ENCODE assay signal across 10 cellular contexts in the genomic region with DNA sequence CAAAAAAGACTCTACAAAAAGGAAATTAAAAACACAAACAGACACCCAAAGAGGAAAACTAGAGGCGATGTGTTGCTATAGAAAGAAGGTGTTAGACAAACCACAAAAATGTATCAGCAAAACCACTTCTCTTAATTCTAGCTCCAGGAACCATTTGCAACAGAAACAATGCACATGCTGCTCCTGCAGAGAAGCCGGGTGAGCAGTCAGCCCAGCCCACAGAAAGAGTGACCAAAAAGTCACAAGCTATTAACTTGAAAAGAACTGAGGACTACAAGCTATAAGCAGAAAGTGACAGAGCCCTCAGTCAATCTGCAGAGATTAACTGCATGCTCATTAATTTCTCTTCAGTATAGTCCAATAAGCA.
DNase-seq lines count a peak whose midpoint lies in the region; ATAC-seq lines count a peak whose summit lies in the region.
"Had no signal": no experiment of that assay in that cellular context is flagged by ENCODE, and none has a peak within 500 bp of the region (broad histone marks: within the 10 kb centered on the region; RNA-seq: fewer than 3 reads in every experiment).

No MANE protein-coding gene starts in this region.

- DNase-seq in left kidney (ENCODE audit: low read depth, low spot score) (peak; percentile 2), inferior parietal cortex (ENCODE audit: extremely low spot score) (no peak), COR-L47 (lab: John Stamatoyannopoulos, UW) (no peak), HuH-7 (ENCODE audit: low spot score) (no peak)
- DNase-seq: activated CD4-positive, alpha-beta T cell treated with anti-CD3 and anti-CD28 coated beads for 1 hour; foreskin melanocyte; NCI-H1436 had no signal

- ATAC-seq in GM19023 (IDR thresholded peaks at IDR 0.05; ENCODE audit: unreplicated experiment) (peak; percentile 64), HG02623 (IDR thresholded peaks at IDR 0.05; ENCODE audit: unreplicated experiment) (peak; percentile 81), HG03575 (IDR thresholded peaks at IDR 0.05; ENCODE audit: extremely low read depth, insufficient number of reproducible peaks, low FRiP score, unreplicated experiment) (peak; percentile 52)
